In genomic region chr3:195240171-195240701, GRCh38 we compare ENCODE assay signal across 21 cellular contexts. TPM values are rescaled to one million over a fixed set of nuclear protein-coding genes. Genes with fewer than 3 reads are reported as not detected.
A peak's percentile ranks its signal among the peaks of the same experiment; 100 is the strongest.
DNase-seq lines count a peak whose midpoint lies in the region; ATAC-seq, FAIRE-seq and TF ChIP-seq lines count a peak whose summit lies in the region.
"Had no signal": no experiment of that assay in that cellular context is flagged by ENCODE, and none has a peak within 500 bp of the region (broad histone marks: within the 10 kb centered on the region; RNA-seq: fewer than 3 reads in every experiment).

No MANE protein-coding gene starts in this region.

- no peak for FAIRE-seq in HTR-8/SVneo (lab: Jason Lieb, UNC)

- H3K14ac ChIP-seq in neuronal stem cell (ENCODE audit: low read length) = peak overlapping the region; percentile 91

- H3K4me3 ChIP-seq in body of pancreas = no peak overlapping the region
- H3K4me3 ChIP-seq in neuronal stem cell (ENCODE audit: low read length in 2 of 2) = no peak overlapping the region
- no peak overlapping the region for H3K4me3 ChIP-seq in transverse colon
- H3K4me3 ChIP-seq: right lobe of liver, SJSA1 had no signal

- H4K91ac ChIP-seq in neuronal stem cell (ENCODE audit: low read depth, low read length, poor library complexity) = no peak overlapping the region

- H3K18ac ChIP-seq in neuronal stem cell (ENCODE audit: low read length) = peak overlapping the region; percentile 68

- no peak overlapping the region for H4K8ac ChIP-seq in neuronal stem cell (ENCODE audit: low read depth, low read length)

- H3K4me2 ChIP-seq in neuronal stem cell (ENCODE audit: insufficient read depth, low read length, poor library complexity, severe bottlenecking) = no peak overlapping the region

- H3K9me3 ChIP-seq in body of pancreas = no peaks in the 10 kb centered on the region
- H3K9me3 ChIP-seq in neuronal stem cell (replicated peaks in 1 of 2; ENCODE audit: control insufficient read depth in 2 of 2, insufficient read depth in 1 of 2, low read depth in 1 of 2, low read length in 2 of 2) = peaks cover 0 to 19% of the 10 kb centered on the region in 2 donors
- H3K9me3 ChIP-seq in transverse colon = no peaks in the 10 kb centered on the region
- H3K9me3 ChIP-seq: right lobe of liver, SJSA1 had no signal

- H3K4me1 ChIP-seq in body of pancreas (peaks cover 6% of the 10 kb centered on the region), neuronal stem cell (ENCODE audit: control insufficient read depth in 2 of 2, insufficient read depth in 1 of 2, low read depth in 1 of 2, low read length in 2 of 2) (peaks cover 0 to 2% of the 10 kb centered on the region in 2 donors), transverse colon (peaks cover 8 to 18% (median 15%) of the 10 kb centered on the region in 4 donors)
- H3K4me1 ChIP-seq: right lobe of liver, SJSA1 had no signal

- no peak for TF ChIP-seq CTCF in body of pancreas (IDR thresholded peaks at IDR 0.05)
- no peak for TF ChIP-seq CTCF in transverse colon (IDR thresholded peaks at IDR 0.05)

- no peaks in the 10 kb centered on the region for H3K36me3 ChIP-seq in body of pancreas (replicated peaks in 1 of 2; ENCODE audit: insufficient read depth in 1 of 2, low read depth in 2 of 2)
- peaks cover 0 to 17% of the 10 kb centered on the region in 2 donors for H3K36me3 ChIP-seq in neuronal stem cell (replicated peaks in 1 of 2; ENCODE audit: control insufficient read depth in 2 of 2, insufficient read depth in 2 of 2, low read length in 2 of 2)
- no peaks in the 10 kb centered on the region for H3K36me3 ChIP-seq in transverse colon
- H3K36me3 ChIP-seq: right lobe of liver, SJSA1 had no signal

- H2AK5ac ChIP-seq in neuronal stem cell (ENCODE audit: low read depth, low read length) = no peak overlapping the region

- H2AFZ ChIP-seq in neuronal stem cell (ENCODE audit: low read length) = no peak overlapping the region

- intact Hi-C loops in body of pancreas (cut with DNase I) = no loop called here
- intact Hi-C loops in left cardiac atrium (cut with DNase I) = loop anchor here (5.0 to 10.0 kb wide), 3 partner anchors 68 to 105 kb away; no protein-coding TSS in a partner anchor
- intact Hi-C loops in transverse colon (cut with DNase I; ENCODE audit: low total_unique reads) = no loop called here

- H2BK120ac ChIP-seq in neuronal stem cell (ENCODE audit: low read depth, low read length) = no peak overlapping the region

- no peak for TF ChIP-seq EP300 in transverse colon (IDR thresholded peaks at IDR 0.05; ENCODE audit: low read depth)

- no peak overlapping the region for H3K4ac ChIP-seq in neuronal stem cell (ENCODE audit: low read length)

- TF ChIP-seq POLR2A in body of pancreas (IDR thresholded peaks at IDR 0.05) (no peak), transverse colon (IDR thresholded peaks at IDR 0.05) (no peak)

- 73 to 77% methylated on average over 4 to 15 of the region's 15 CpGs for WGBS in body of pancreas, 2 donors
- WGBS in neuronal stem cell (ENCODE audit: extremely low coverage in 2 of 2, insufficient read length in 2 of 2, insufficient replicate concordance in 1 of 2), 2 donors = no CpG with 5 or more reads among the region's 15 CpGs
- WGBS in transverse colon (ENCODE audit: low coverage in 1 of 2), 2 donors = 83 to 100% methylated on average over 1 to 15 of the region's 15 CpGs

- no peak overlapping the region for H2BK12ac ChIP-seq in neuronal stem cell (ENCODE audit: low read length)

- H3K27ac ChIP-seq in body of pancreas (no peak overlapping the region), neuronal stem cell (replicated peaks; ENCODE audit: low read length) (no peak overlapping the region), transverse colon (peak overlapping the region in 3 of 4 donors; percentile 68 to 88 (median 82))
- H3K27ac ChIP-seq: right lobe of liver, SJSA1 had no signal

- H2BK5ac ChIP-seq in neuronal stem cell (ENCODE audit: low read length) = no peak overlapping the region

- in situ Hi-C loops in transverse colon (cut with MboI; ENCODE audit: low pct_ligation_motif_present in 1 of 4, low pct_unique_long_range_greater_than_20kb in 1 of 4, low sequenced_read_pairs in 3 of 4) = loop anchor here in 1 of 4 donors (25.0 kb wide), 1 partner anchor 228 kb away; no protein-coding TSS in a partner anchor

- peak; percentile 38 for ATAC-seq in body of pancreas
- ATAC-seq in left cardiac atrium = peak; percentile 65 to 84
- ATAC-seq in GM21529 (IDR thresholded peaks at IDR 0.05; ENCODE audit: unreplicated experiment) = no peak
- ATAC-seq in HG03521 (IDR thresholded peaks at IDR 0.05; ENCODE audit: unreplicated experiment) = no peak
- ATAC-seq in activated CD4-positive, CD25-positive, alpha-beta regulatory T cell treated with anti-CD3 and anti-CD28 coated beads, Interleukin-2, amount 50 U/mL, for 24 hours = no peak
- ATAC-seq: activated T-cell treated with anti-CD3 and anti-CD28 coated beads, Interleukin-2, amount 50 U/mL, for 4 hours; natural killer cell treated with Interleukin-12 subunit alpha and Interleukin-12 subunit beta and Interleukin-15 and Interleukin-18, amount 100 ng/mL, for 72 hours; right lobe of liver had no signal

- DNase-seq in body of pancreas = peak in 1 of 4 donors; percentile 33
- DNase-seq in left cardiac atrium = peak; percentile 79
- no peak for DNase-seq in neuronal stem cell (ENCODE audit: low spot score)
- DNase-seq in transverse colon = no peak
- DNase-seq in HTR-8/SVneo (ENCODE audit: insufficient read length, low spot score) = no peak
- DNase-seq: activated CD4-positive, alpha-beta T cell treated with anti-CD3 and anti-CD28 coated beads for 4 hours; activated T-cell treated with anti-CD3 and anti-CD28 coated beads, Interleukin-2, amount 50 U/mL, for 4 hours; central memory CD4-positive, alpha-beta T cell; DMS 273 treated with DMSO at 0.1 percent for 48 hours; effector memory CD4-positive, alpha-beta T cell; H9; NCI-H187 treated with DMSO at 0.1 percent for 48 hours; NCI-H524; OCI-M1; stimulated activated CD4-positive, alpha-beta T cell treated with anti-CD3 and anti-CD28 coated beads, Interleukin-1b, Interleukin-23, amount 100 ng/mL, for 48 hours had no signal

- H3K9ac ChIP-seq in neuronal stem cell (ENCODE audit: low read depth, low read length, poor library complexity) = no peak overlapping the region

- no peaks in the 10 kb centered on the region for H3K27me3 ChIP-seq in body of pancreas
- no peaks in the 10 kb centered on the region for H3K27me3 ChIP-seq in neuronal stem cell (ENCODE audit: control insufficient read depth in 3 of 3, insufficient read depth in 3 of 3, low read depth in 1 of 3, low read length in 3 of 3)
- H3K27me3 ChIP-seq in transverse colon = no peaks in the 10 kb centered on the region
- H3K27me3 ChIP-seq: right lobe of liver, SJSA1 had no signal

- no peak overlapping the region for H3K23ac ChIP-seq in neuronal stem cell (ENCODE audit: low read depth, low read length, poor library complexity)

- H3K79me1 ChIP-seq in neuronal stem cell (ENCODE audit: low read depth, low read length) = peaks cover 5% of the 10 kb centered on the region

- no peak overlapping the region for H2BK15ac ChIP-seq in neuronal stem cell (ENCODE audit: low read length)

RNA-seq across cellular contexts. Expression of gene XXYLT1, which starts 30.7 kb away (rescaled TPM):
- total RNA-seq in body of pancreas (1 to 10 TPM; 1.3 to 4.2 TPM), left cardiac atrium (1 to 10 TPM; 4.2 to 8.8 TPM), transverse colon (1 to 10 TPM; 3.0 to 10.0 (median 5.9) TPM)
- 33.7 TPM for polyA plus RNA-seq in neuronal stem cell (2013, experiment 1 of 2)
- polyA plus RNA-seq in neuronal stem cell (2013, experiment 2 of 2) = 33.8 TPM

Comparison
In these comparisons a context has a peak if more than half of its experiments do, and no peak if none do; other contexts are left out.
1. ATAC-seq: peak in body of pancreas (single experiment) and left cardiac atrium (2 of 2); none in GM21529 (single experiment), HG03521 (single experiment) and activated CD4-positive, CD25-positive, alpha-beta regulatory T cell treated with anti-CD3 and anti-CD28 coated beads, Interleukin-2, amount 50 U/mL, for 24 hours (0 of 2).
2. H3K27ac ChIP-seq: peak in transverse colon (3 of 4); none in body of pancreas (0 of 4) and neuronal stem cell (single experiment).
3. intact Hi-C loops: an anchor here in left cardiac atrium (5.0 to 10.0 kb wide); none called in body of pancreas and transverse colon.